Comparison of ENCODE assay signal across 1 cellular context in the genomic region with DNA sequence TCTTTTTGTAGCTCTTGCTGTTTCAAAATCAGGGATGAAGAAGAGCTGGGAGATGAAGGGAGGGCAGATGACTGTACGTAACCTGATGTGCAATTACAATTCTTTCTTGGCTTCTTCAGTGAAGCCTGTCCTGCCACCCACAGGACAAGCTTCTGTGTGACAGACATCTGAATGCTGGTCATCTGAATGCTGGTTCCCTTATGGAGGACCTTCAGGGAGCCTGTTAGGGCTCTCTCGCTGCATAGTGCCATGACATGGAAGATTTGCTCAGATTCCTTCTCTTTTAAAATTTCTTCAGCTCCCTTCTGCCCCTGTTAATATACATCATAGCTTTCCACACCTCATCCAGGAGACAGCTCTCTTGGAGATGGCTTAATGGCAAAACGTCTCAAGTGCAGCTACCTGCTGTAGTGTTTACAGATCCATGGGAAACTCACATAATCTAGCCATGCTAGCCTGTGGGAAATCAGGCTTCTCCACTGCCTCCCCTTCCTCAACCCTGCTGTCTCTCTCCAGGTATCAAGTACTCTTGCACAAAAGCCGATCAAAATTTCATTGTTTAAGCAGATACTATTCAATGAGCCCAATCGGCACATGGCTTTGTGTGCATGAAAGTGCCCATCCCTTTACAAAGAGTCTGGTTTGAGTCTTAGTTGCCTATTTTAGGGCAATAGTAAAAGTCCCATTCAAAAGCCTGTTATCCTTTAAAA.
TF ChIP-seq lines count a peak whose summit lies in the region.

No MANE protein-coding gene starts in this region.

TF ChIP-seq in HepG2, 621 proteins besides CTCF, POLR2A, EP300 and RAD21 (continued from another document):
- TF ChIP-seq, protein P1, sequence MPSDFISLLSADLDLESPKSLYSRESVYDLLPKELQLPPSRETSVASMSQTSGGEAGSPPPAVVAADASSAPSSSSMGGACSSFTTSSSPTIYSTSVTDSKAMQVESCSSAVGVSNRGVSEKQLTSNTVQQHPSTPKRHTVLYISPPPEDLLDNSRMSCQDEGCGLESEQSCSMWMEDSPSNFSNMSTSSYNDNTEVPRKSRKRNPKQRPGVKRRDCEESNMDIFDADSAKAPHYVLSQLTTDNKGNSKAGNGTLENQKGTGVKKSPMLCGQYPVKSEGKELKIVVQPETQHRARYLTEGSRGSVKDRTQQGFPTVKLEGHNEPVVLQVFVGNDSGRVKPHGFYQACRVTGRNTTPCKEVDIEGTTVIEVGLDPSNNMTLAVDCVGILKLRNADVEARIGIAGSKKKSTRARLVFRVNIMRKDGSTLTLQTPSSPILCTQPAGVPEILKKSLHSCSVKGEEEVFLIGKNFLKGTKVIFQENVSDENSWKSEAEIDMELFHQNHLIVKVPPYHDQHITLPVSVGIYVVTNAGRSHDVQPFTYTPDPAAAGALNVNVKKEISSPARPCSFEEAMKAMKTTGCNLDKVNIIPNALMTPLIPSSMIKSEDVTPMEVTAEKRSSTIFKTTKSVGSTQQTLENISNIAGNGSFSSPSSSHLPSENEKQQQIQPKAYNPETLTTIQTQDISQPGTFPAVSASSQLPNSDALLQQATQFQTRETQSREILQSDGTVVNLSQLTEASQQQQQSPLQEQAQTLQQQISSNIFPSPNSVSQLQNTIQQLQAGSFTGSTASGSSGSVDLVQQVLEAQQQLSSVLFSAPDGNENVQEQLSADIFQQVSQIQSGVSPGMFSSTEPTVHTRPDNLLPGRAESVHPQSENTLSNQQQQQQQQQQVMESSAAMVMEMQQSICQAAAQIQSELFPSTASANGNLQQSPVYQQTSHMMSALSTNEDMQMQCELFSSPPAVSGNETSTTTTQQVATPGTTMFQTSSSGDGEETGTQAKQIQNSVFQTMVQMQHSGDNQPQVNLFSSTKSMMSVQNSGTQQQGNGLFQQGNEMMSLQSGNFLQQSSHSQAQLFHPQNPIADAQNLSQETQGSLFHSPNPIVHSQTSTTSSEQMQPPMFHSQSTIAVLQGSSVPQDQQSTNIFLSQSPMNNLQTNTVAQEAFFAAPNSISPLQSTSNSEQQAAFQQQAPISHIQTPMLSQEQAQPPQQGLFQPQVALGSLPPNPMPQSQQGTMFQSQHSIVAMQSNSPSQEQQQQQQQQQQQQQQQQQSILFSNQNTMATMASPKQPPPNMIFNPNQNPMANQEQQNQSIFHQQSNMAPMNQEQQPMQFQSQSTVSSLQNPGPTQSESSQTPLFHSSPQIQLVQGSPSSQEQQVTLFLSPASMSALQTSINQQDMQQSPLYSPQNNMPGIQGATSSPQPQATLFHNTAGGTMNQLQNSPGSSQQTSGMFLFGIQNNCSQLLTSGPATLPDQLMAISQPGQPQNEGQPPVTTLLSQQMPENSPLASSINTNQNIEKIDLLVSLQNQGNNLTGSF (CRISPR knock-in tag; IDR thresholded peaks at IDR 0.05) = no peak
